ENCODE assay signal across 18 cellular contexts in genomic region chr5:67475489-67475888, GRCh38.
DNase-seq lines count a peak whose midpoint lies in the region; ATAC-seq and TF ChIP-seq lines count a peak whose summit lies in the region.
"Had no signal": no experiment of that assay in that cellular context is flagged by ENCODE, and none has a peak within 500 bp of the region (broad histone marks: within the 10 kb centered on the region; RNA-seq: fewer than 3 reads in every experiment).

No MANE protein-coding gene starts in this region.

- H3K79me2 ChIP-seq in mammary epithelial cell (ENCODE audit: insufficient read depth, low read length) = no peaks in the 10 kb centered on the region

- H3K4me3 ChIP-seq in mammary epithelial cell (replicated peaks in 1 of 3; ENCODE audit: insufficient read depth in 1 of 3, low read depth in 2 of 3, low read length in 3 of 3) (no peak overlapping the region), breast epithelium (no peak overlapping the region), gastroesophageal sphincter (peak overlapping the region; percentile 30 to 35), skeletal muscle tissue (ENCODE audit: low read length in 3 of 3) (peak overlapping the region; percentile 39 to 66 (median 60))

- 98% methylated on average over 6 of the region's 6 CpGs for WGBS in mammary epithelial cell (ENCODE audit: low coverage, missing lambda C conversion rate)
- WGBS in gastroesophageal sphincter (ENCODE audit: low coverage in 1 of 2), 2 donors = 36 to 39% methylated on average over 6 of the region's 6 CpGs

- TF ChIP-seq EP300 in gastroesophageal sphincter (IDR thresholded peaks at IDR 0.05) = peak; percentile 17

- CTCF ChIA-PET in mammary epithelial cell (lab: Charles Lee; ENCODE audit: low non-redundant PET) = no interaction called here

- H3K4me1 ChIP-seq in mammary epithelial cell (ENCODE audit: insufficient read depth, low read length) (peaks cover 7% of the 10 kb centered on the region), breast epithelium (no peaks in the 10 kb centered on the region), gastroesophageal sphincter (peaks cover 0 to 22% (median 4%) of the 10 kb centered on the region in 3 donors), skeletal muscle tissue (ENCODE audit: control insufficient read depth in 3 of 3, insufficient read depth in 3 of 3, low read length in 3 of 3) (no peaks in the 10 kb centered on the region)
- H3K4me1 ChIP-seq: BE2C had no signal

- dilution Hi-C loops in mammary epithelial cell (cut with HindIII; ENCODE audit: low sequenced_read_pairs) = no loop called here

- DNase-seq in mammary epithelial cell (no peak), breast epithelium (ENCODE audit: low spot score in 2 of 2) (no peak), middle frontal gyrus (ENCODE audit: extremely low spot score, low spot score) (no peak)
- DNase-seq in activated CD4-positive, alpha-beta T cell treated with anti-CD3 and anti-CD28 coated beads for 1 hour = no peak
- DNase-seq: BE2C; Calu3; CD4-positive, alpha-beta memory T cell; DMS53; HCEC 1CT; NCI-H1417 treated with DMSO at 0.1 percent for 48 hours; NCI-H1930; NCI-H2171; NCI-H446 treated with DMSO at 0.1 percent for 48 hours had no signal

- ATAC-seq in gastroesophageal sphincter = peak; percentile 85
- ATAC-seq in GM18505 (IDR thresholded peaks at IDR 0.05; ENCODE audit: unreplicated experiment) = no peak
- ATAC-seq in HG02885 (IDR thresholded peaks at IDR 0.05; ENCODE audit: poor library complexity, unreplicated experiment) = no peak

- no peaks in the 10 kb centered on the region for H3K9me3 ChIP-seq in mammary epithelial cell (replicated peaks; ENCODE audit: insufficient read depth, low read length)
- no peaks in the 10 kb centered on the region for H3K9me3 ChIP-seq in breast epithelium
- H3K9me3 ChIP-seq in gastroesophageal sphincter = no peaks in the 10 kb centered on the region
- no peaks in the 10 kb centered on the region for H3K9me3 ChIP-seq in skeletal muscle tissue (ENCODE audit: control insufficient read depth in 3 of 3, low read length in 3 of 3)
- H3K9me3 ChIP-seq: BE2C had no signal

- H3K27me3 ChIP-seq in mammary epithelial cell (ENCODE audit: insufficient read depth, low read length) (no peaks in the 10 kb centered on the region), breast epithelium (no peaks in the 10 kb centered on the region), gastroesophageal sphincter (no peaks in the 10 kb centered on the region), skeletal muscle tissue (ENCODE audit: control insufficient read depth in 3 of 3, insufficient read depth in 3 of 3, low read length in 3 of 3) (no peaks in the 10 kb centered on the region)
- H3K27me3 ChIP-seq: BE2C had no signal

- no TSS peak for BruUV-seq in mammary epithelial cell (replicated peaks; lab: Mats Ljungman, UMichigan)

- in situ Hi-C loops in mammary epithelial cell (cut with MboI; ENCODE audit: low sequenced_read_pairs in 2 of 2) = loop anchor here (25.0 kb wide), 2 partner anchors 238 to 787 kb away; no protein-coding TSS in a partner anchor

- no peak overlapping the region for H3K9ac ChIP-seq in mammary epithelial cell (ENCODE audit: insufficient read depth, low read length)
- peak overlapping the region in 2 of 3 donors; percentile 2 to 57 for H3K9ac ChIP-seq in skeletal muscle tissue (ENCODE audit: low read depth in 1 of 3, low read length in 3 of 3)

- no peak for TF ChIP-seq CTCF in mammary epithelial cell (conservative IDR thresholded peaks at IDR 0.05 in 1 of 2, IDR thresholded peaks at IDR 0.05 in 1 of 2; ENCODE audit: extremely low read depth in 1 of 2, insufficient read depth in 1 of 2, low read depth in 1 of 2, low read length in 2 of 2)
- no peak for TF ChIP-seq CTCF in breast epithelium (IDR thresholded peaks at IDR 0.05)
- TF ChIP-seq CTCF in gastroesophageal sphincter (IDR thresholded peaks at IDR 0.05) = no peak

- no peak for TF ChIP-seq POLR2A in breast epithelium (IDR thresholded peaks at IDR 0.05)
- TF ChIP-seq POLR2A in gastroesophageal sphincter (IDR thresholded peaks at IDR 0.05) = no peak
- no peak for TF ChIP-seq POLR2A in GM18505 (IDR thresholded peaks at IDR 0.05; ENCODE audit: borderline replicate concordance, extremely low read depth, insufficient read depth, insufficient read length)

- H3K4me2 ChIP-seq in mammary epithelial cell (ENCODE audit: insufficient read depth, low read depth, low read length) = no peak overlapping the region

- peak overlapping the region; percentile 34 for H2AFZ ChIP-seq in mammary epithelial cell (ENCODE audit: low read depth, low read length)

- intact Hi-C loops in mammary epithelial cell (cut with micrococcal nuclease) = loop anchor here (5.0 kb wide), 1 partner anchor 228 kb away; no protein-coding TSS in a partner anchor
- intact Hi-C loops in breast epithelium (cut with DNase I; ENCODE audit: low total_unique reads) = no loop called here

- H3K27ac ChIP-seq in mammary epithelial cell (ENCODE audit: insufficient read depth, low read depth, low read length) = no peak overlapping the region
- no peak overlapping the region for H3K27ac ChIP-seq in breast epithelium
- H3K27ac ChIP-seq in gastroesophageal sphincter = peak overlapping the region; percentile 76 to 90 (median 77)
- peak overlapping the region; percentile 85 for H3K27ac ChIP-seq in skeletal muscle tissue (ENCODE audit: low read depth, low read length)
- H3K27ac ChIP-seq: 22Rv1 had no signal

- H3K36me3 ChIP-seq in mammary epithelial cell (ENCODE audit: insufficient read depth, low read length) (no peaks in the 10 kb centered on the region), breast epithelium (no peaks in the 10 kb centered on the region), gastroesophageal sphincter (no peaks in the 10 kb centered on the region), skeletal muscle tissue (ENCODE audit: control insufficient read depth in 3 of 3, insufficient read depth in 3 of 3, low read length in 3 of 3) (no peaks in the 10 kb centered on the region)
- H3K36me3 ChIP-seq: BE2C had no signal

- H4K20me1 ChIP-seq in mammary epithelial cell (ENCODE audit: insufficient read depth, low read length) = no peaks in the 10 kb centered on the region

Comparison
In these comparisons a context has a peak if more than half of its experiments do, and no peak if none do; other contexts are left out.
1. H3K27ac ChIP-seq: peak in gastroesophageal sphincter (4 of 4) and skeletal muscle tissue (single experiment); none in mammary epithelial cell (single experiment) and breast epithelium (0 of 2).
2. H3K4me3 ChIP-seq: peak in gastroesophageal sphincter (2 of 2) and skeletal muscle tissue (3 of 3); none in mammary epithelial cell (0 of 3) and breast epithelium (0 of 3).